Comparison of ENCODE assay signal across 8 cellular contexts in genomic region chr3:172038823-172039222, GRCh38. TPM values are rescaled to one million over a fixed set of nuclear protein-coding genes. Genes with fewer than 3 reads are reported as not detected.
DNase-seq lines count a peak whose midpoint lies in the region; ATAC-seq and TF ChIP-seq lines count a peak whose summit lies in the region.

No MANE protein-coding gene starts in this region.

- POLR2A ChIA-PET in HCT116 (lab: Charles Lee) (interaction anchor here (0.6 to 1.2 kb wide), 4 partner anchors 10 to 491 kb away, joined by 3 to 5 read pairs (median 4); no protein-coding TSS in a partner anchor), T-cell (lab: Charles Lee) (interaction anchor here (0.6 to 1.4 kb wide), 8 partner anchors 9 to 628 kb away, joined by 3 to 5 read pairs (median 4); no protein-coding TSS in a partner anchor)

- peak overlapping the region; percentile 75 for H2AFZ ChIP-seq in HCT116 (ENCODE audit: low read depth, low read length, poor library complexity, severe bottlenecking)

- H3K9ac ChIP-seq in HCT116 (ENCODE audit: low read length) (peak overlapping the region; percentile 97), skeletal muscle satellite cell (ENCODE audit: low read depth, low read length) (peak overlapping the region; percentile 100)

- peak overlapping the region; percentile 90; the same call in 1 of the 2 replicates for H3K27ac ChIP-seq in HCT116 (ENCODE audit: low read depth, low read length)

- no peaks in the 10 kb centered on the region; the same call in 1 of the 2 replicates for H4K20me1 ChIP-seq in HCT116 (ENCODE audit: insufficient read depth)

- no peak for TF ChIP-seq POLR2A in HCT116 (IDR thresholded peaks at IDR 0.05; ENCODE audit: borderline replicate concordance, extremely low read depth, insufficient read depth, insufficient read length)

- BruUV-seq in HCT116 (replicated peaks; lab: Mats Ljungman, UMichigan), result no TSS peak

- no peaks in the 10 kb centered on the region for H3K9me3 ChIP-seq in HCT116 (ENCODE audit: control insufficient read depth in 1 of 2, insufficient read depth in 1 of 2, low read depth in 1 of 2, low read length in 2 of 2)
- H3K9me3 ChIP-seq in skeletal muscle satellite cell (replicated peaks; ENCODE audit: low read length), result no peaks in the 10 kb centered on the region

- CTCF ChIA-PET in HCT116 (lab: Charles Lee) (interaction anchor here (1.2 to 1.3 kb wide), 2 partner anchors 12 to 103 kb away, joined by 3 to 4 read pairs; no protein-coding TSS in a partner anchor), T-cell (lab: Charles Lee) (interaction anchor here (0.5 to 1.8 kb wide), 11 partner anchors 11 to 1168 kb away, joined by 3 to 19 read pairs (median 4); no protein-coding TSS in a partner anchor)

- H3K4me2 ChIP-seq in HCT116 (ENCODE audit: low read length), result peak overlapping the region; percentile 80
- peak overlapping the region; percentile 98 for H3K4me2 ChIP-seq in skeletal muscle satellite cell (ENCODE audit: low read length)

- no peaks in the 10 kb centered on the region for H3K27me3 ChIP-seq in HCT116 (ENCODE audit: insufficient read depth, low read length)
- no peaks in the 10 kb centered on the region for H3K27me3 ChIP-seq in skeletal muscle satellite cell (ENCODE audit: control insufficient read depth, insufficient read depth, low read length)

- RAD21 ChIA-PET in HCT116 (lab: Charles Lee; ENCODE audit: low non-redundant PET in 1 of 2, low total read pairs in 2 of 2, uncharacterized antibody in 2 of 2, unreplicated experiment in 2 of 2), result no interaction called here

- H3K4me3 Mint-ChIP-seq in T-cell, result peak overlapping the region; percentile 95 to 99 (median 98)

- H3K36me3 ChIP-seq in HCT116 (ENCODE audit: control insufficient read depth in 1 of 2, insufficient read depth in 2 of 2, low read length in 2 of 2), result no peaks in the 10 kb centered on the region
- H3K36me3 ChIP-seq in skeletal muscle satellite cell (ENCODE audit: insufficient read depth, low read length), result no peaks in the 10 kb centered on the region

- H3K27ac Mint-ChIP-seq in T-cell, result peak overlapping the region in 1 of 2 donors; percentile 94

- no peaks in the 10 kb centered on the region for H3K36me3 Mint-ChIP-seq in T-cell

- H3K4me1 Mint-ChIP-seq in T-cell, result peaks cover 41 to 57% (median 45%) of the 10 kb centered on the region in 3 donors

- H3K4me3 ChIP-seq in HCT116 (replicated peaks in 1 of 2; ENCODE audit: low read depth in 1 of 2, low read length in 2 of 2) (peak overlapping the region; percentile 74 to 94), skeletal muscle satellite cell (ENCODE audit: low read length) (peak overlapping the region; percentile 96)

- H3K79me2 ChIP-seq in HCT116 (ENCODE audit: insufficient read depth, low read length), result peaks cover 41% of the 10 kb centered on the region

- peaks cover 8 to 33% of the 10 kb centered on the region in 2 experiments for H3K4me1 ChIP-seq in HCT116 (ENCODE audit: control insufficient read depth in 1 of 2, insufficient read depth in 2 of 2, low read length in 2 of 2)
- H3K4me1 ChIP-seq in skeletal muscle satellite cell (ENCODE audit: control insufficient read depth, insufficient read depth, low read length), result peaks cover 21% of the 10 kb centered on the region

- TF ChIP-seq RAD21 in HCT116 (IDR thresholded peaks at IDR 0.05; ENCODE audit: low read depth), result no peak

- H3K9me3 Mint-ChIP-seq in T-cell, result no peaks in the 10 kb centered on the region

- no peak for DNase-seq in HCT116 (ENCODE audit: low read depth, low spot score)
- DNase-seq in T-cell, result no peak
- DNase-seq in fibroblast of peridontal ligament (ENCODE audit: extremely low read depth), result peak; percentile 46
- DNase-seq in DMS 273 (lab: John Stamatoyannopoulos, UW; ENCODE audit: unreplicated experiment), result no peak
- no peak for DNase-seq in NCI-H2171 treated with DMSO at 0.1 percent for 48 hours (lab: John Stamatoyannopoulos, UW)

- H3K9me2 ChIP-seq in HCT116 (ENCODE audit: insufficient read depth), result no peaks in the 10 kb centered on the region

- TF ChIP-seq CTCF in HCT116 (IDR thresholded peaks at IDR 0.05 in 2 of 3, conservative IDR thresholded peaks at IDR 0.05 in 1 of 3; ENCODE audit: borderline replicate concordance in 1 of 3, insufficient read depth in 1 of 3, low read depth in 2 of 3, low read length in 2 of 3), result no peak

- intact Hi-C loops in HCT116 (cut with micrococcal nuclease), result loop anchor here (1.0 to 10.0 kb wide), 3 partner anchors 77 to 296 kb away; no protein-coding TSS in a partner anchor

- H3K27me3 Mint-ChIP-seq in T-cell, result no peaks in the 10 kb centered on the region

- no peak for ATAC-seq in HCT116
- no peak for ATAC-seq in T-cell (replicated peaks in 1 of 4)
- ATAC-seq in HG02763 (IDR thresholded peaks at IDR 0.05; ENCODE audit: unreplicated experiment), result no peak
- ATAC-seq in HG02840 (IDR thresholded peaks at IDR 0.05; ENCODE audit: low FRiP score, unreplicated experiment), result no peak

TF ChIP-seq in HCT116, 20 proteins besides CTCF, POLR2A, EP300 and RAD21:
- no peak for TF ChIP-seq ATF3 (IDR thresholded peaks at IDR 0.05)
- no peak for TF ChIP-seq EZH2phosphoT487 (IDR thresholded peaks at IDR 0.05; ENCODE audit: borderline replicate concordance)
- no peak for TF ChIP-seq CBX3 (IDR thresholded peaks at IDR 0.05; ENCODE audit: low read depth)
- TF ChIP-seq JUND (IDR thresholded peaks at IDR 0.05), result no peak

RNA-seq across cellular contexts. Expression of gene FNDC3B, which starts 0.6 kb away (rescaled TPM):
- total RNA-seq in HCT116 (2021; ENCODE audit: unreplicated experiment) (45.7 TPM), T-cell (10 to 100 TPM; 18.1 to 46.5 (median 23.5) TPM)
- polyA plus RNA-seq in HCT116 (2012), result 14.2 and 20.6 TPM in 2 replicates
- 86.9 and 88.0 TPM in 2 replicates for total RNA-seq in skeletal muscle satellite cell (2012; rRNA removed)
